21 cellular contexts compared by ENCODE assay signal in genomic region chr11:2817431-2817830, GRCh38.
DNase-seq lines count a peak whose midpoint lies in the region; ATAC-seq, FAIRE-seq and TF ChIP-seq lines count a peak whose summit lies in the region.
"Had no signal": no experiment of that assay in that cellular context is flagged by ENCODE, and none has a peak within 500 bp of the region (broad histone marks: within the 10 kb centered on the region; RNA-seq: fewer than 3 reads in every experiment).

No MANE protein-coding gene starts in this region.

- CTCF ChIA-PET in IMR-90 (lab: Yijun Ruan, JAX), result no interaction called here
- CTCF ChIA-PET in OCI-LY7 (lab: Charles Lee; ENCODE audit: unreplicated experiment), result no interaction called here

- TF ChIP-seq EP300 in gastroesophageal sphincter (IDR thresholded peaks at IDR 0.05), result no peak
- no peak for TF ChIP-seq EP300 in sigmoid colon (IDR thresholded peaks at IDR 0.05)

- peak overlapping the region; percentile 9; the same call in 1 of the 2 replicates for H4K5ac ChIP-seq in IMR-90 (ENCODE audit: low read depth, low read length)

- H2AFZ ChIP-seq in IMR-90 (replicated peaks; ENCODE audit: low read length, poor library complexity) (peak overlapping the region; percentile 16), astrocyte (ENCODE audit: low read depth, low read length) (no peak overlapping the region), OCI-LY7 (ENCODE audit: low read length) (no peak overlapping the region)

- BruUV-seq in IMR-90 (replicated peaks; lab: Mats Ljungman, UMichigan) (no TSS peak), OCI-LY7 (replicated peaks; lab: Mats Ljungman, UMichigan) (no TSS peak)

- H3K4me1 Mint-ChIP-seq in astrocyte (ENCODE audit: low read depth, unreplicated experiment), result peaks cover 4% of the 10 kb centered on the region

- FAIRE-seq in astrocyte (lab: Jason Lieb, UNC), result no peak
- FAIRE-seq: K562 had no signal

- intact Hi-C loops in IMR-90 (cut with micrococcal nuclease), result no loop called here
- intact Hi-C loops in sigmoid colon (cut with DNase I), result no loop called here
- intact Hi-C loops in OCI-LY7 (cut with micrococcal nuclease; ENCODE audit: unreplicated experiment), result no loop called here

- no peaks in the 10 kb centered on the region for H3K9me2 ChIP-seq in OCI-LY7 (ENCODE audit: insufficient read depth, low read length)

- peak overlapping the region; percentile 35; the same call in 1 of the 2 replicates for H2AK5ac ChIP-seq in IMR-90 (ENCODE audit: low read depth, low read length)

- peak overlapping the region in 1 of 2 experiments; percentile 43; a peak in 1 of 4 replicates for H4K8ac ChIP-seq in IMR-90 (ENCODE audit: low read depth in 2 of 2, low read length in 2 of 2)

- no peak overlapping the region for H3K56ac ChIP-seq in IMR-90 (ENCODE audit: extremely low read depth, insufficient read depth, low read length)

- H4K91ac ChIP-seq in IMR-90 (ENCODE audit: insufficient read depth, low read depth, low read length), result peak overlapping the region; percentile 73

- H2BK15ac ChIP-seq in IMR-90 (ENCODE audit: low read depth, low read length), result 0 out of 3 replicates have a peak overlapping the region, but pooled peaks have one; percentile 16

- dilution Hi-C loops in IMR-90 (cut with HindIII; ENCODE audit: low sequenced_read_pairs, unreplicated experiment), result no loop called here

- H3K36me3 Mint-ChIP-seq in astrocyte (ENCODE audit: low read depth, unreplicated experiment), result no peaks in the 10 kb centered on the region

- H3K23ac ChIP-seq in IMR-90 (ENCODE audit: low read depth, low read length), result no peak overlapping the region

- H3K14ac ChIP-seq in IMR-90 (replicated peaks; ENCODE audit: low read depth, low read length), result peak overlapping the region; percentile 24; the same call in 1 of the 2 replicates

- peak overlapping the region; percentile 68 for H3K18ac ChIP-seq in IMR-90 (ENCODE audit: low read depth, low read length)

- H3K9ac ChIP-seq in IMR-90 (ENCODE audit: low read depth, low read length) (no peak overlapping the region), astrocyte (ENCODE audit: low read length) (no peak overlapping the region)
- H3K9ac ChIP-seq: BLaER1 had no signal

- no peak overlapping the region for H3K27ac Mint-ChIP-seq in astrocyte (ENCODE audit: unreplicated experiment)
- H3K27ac Mint-ChIP-seq: CD4-positive, alpha-beta T cell had no signal

- H3K4me2 ChIP-seq in IMR-90 (ENCODE audit: low read depth, low read length) (peak overlapping the region; percentile 11; the same call in 1 of the 2 replicates), astrocyte (ENCODE audit: low read length) (peak overlapping the region; percentile 41), OCI-LY7 (ENCODE audit: low read length) (no peak overlapping the region)
- H3K4me2 ChIP-seq: BLaER1 had no signal

- H3K79me2 ChIP-seq in astrocyte (ENCODE audit: insufficient read depth, low read length) (no peaks in the 10 kb centered on the region), OCI-LY7 (ENCODE audit: insufficient read depth, low read depth, low read length) (no peaks in the 10 kb centered on the region)

- TF ChIP-seq RAD21 in IMR-90 (IDR thresholded peaks at IDR 0.05; ENCODE audit: low read length), result no peak

- H3K4me3 ChIP-seq in IMR-90 (ENCODE audit: insufficient read depth, low read depth, low read length) (no peak overlapping the region), astrocyte (ENCODE audit: insufficient read depth, low read depth, low read length) (no peak overlapping the region), gastroesophageal sphincter (no peak overlapping the region), sigmoid colon (no peak overlapping the region), OCI-LY7 (ENCODE audit: low read depth, low read length, poor library complexity, severe bottlenecking) (no peak overlapping the region)
- H3K4me3 ChIP-seq: BLaER1, K562, MG63 had no signal

- H2BK20ac ChIP-seq in IMR-90 (ENCODE audit: low read depth, low read length), result peak overlapping the region; percentile 85

- H3K4me1 ChIP-seq in IMR-90 (ENCODE audit: control insufficient read depth, insufficient read depth, low read length) (peaks cover 17% of the 10 kb centered on the region), astrocyte (ENCODE audit: insufficient read depth, low read length) (peaks cover 15% of the 10 kb centered on the region), gastroesophageal sphincter (peaks cover 0 to 9% (median 7%) of the 10 kb centered on the region in 3 donors), sigmoid colon (peaks cover 0 to 27% (median 24%) of the 10 kb centered on the region in 4 donors), OCI-LY7 (ENCODE audit: insufficient read depth, low read length, poor library complexity, severe bottlenecking) (no peaks in the 10 kb centered on the region)

- TF ChIP-seq POLR2A in IMR-90 (IDR thresholded peaks at IDR 0.05; ENCODE audit: low read depth, low read length) (no peak), gastroesophageal sphincter (IDR thresholded peaks at IDR 0.05) (no peak), sigmoid colon (IDR thresholded peaks at IDR 0.05) (no peak)

- no peak overlapping the region for H3K4me3 Mint-ChIP-seq in astrocyte (ENCODE audit: unreplicated experiment)
- H3K4me3 Mint-ChIP-seq: CD4-positive, alpha-beta T cell had no signal

- peaks cover 36% of the 10 kb centered on the region for H3K9me3 Mint-ChIP-seq in astrocyte (ENCODE audit: unreplicated experiment)

- in situ Hi-C loops in IMR-90 (cut with MboI; ENCODE audit: low sequenced_read_pairs), result no loop called here

- peak overlapping the region; percentile 29 for H2AK9ac ChIP-seq in IMR-90 (replicated peaks; ENCODE audit: low read depth, low read length, poor library complexity)

- H3K36me3 ChIP-seq in IMR-90 (ENCODE audit: control insufficient read depth, insufficient read depth, low read length) (no peaks in the 10 kb centered on the region), astrocyte (ENCODE audit: insufficient read depth, low read length) (no peaks in the 10 kb centered on the region), gastroesophageal sphincter (no peaks in the 10 kb centered on the region), sigmoid colon (no peaks in the 10 kb centered on the region), OCI-LY7 (ENCODE audit: insufficient read depth, low read length) (no peaks in the 10 kb centered on the region)
- H3K36me3 ChIP-seq: MG63 had no signal

- H4K20me1 ChIP-seq in IMR-90 (ENCODE audit: insufficient read depth, low read length), result no peaks in the 10 kb centered on the region
- no peaks in the 10 kb centered on the region for H4K20me1 ChIP-seq in astrocyte (ENCODE audit: insufficient read depth, low read length)
- H4K20me1 ChIP-seq in OCI-LY7 (ENCODE audit: insufficient read depth, low read length), result no peaks in the 10 kb centered on the region
- H4K20me1 ChIP-seq: BLaER1 had no signal

- H2BK120ac ChIP-seq in IMR-90 (ENCODE audit: low read depth, low read length), result peak overlapping the region; percentile 86

- H3K9me3 ChIP-seq in IMR-90 (ENCODE audit: control insufficient read depth, insufficient read depth, low read length), result peaks cover 10% of the 10 kb centered on the region
- H3K9me3 ChIP-seq in astrocyte (ENCODE audit: insufficient read depth, low read depth, low read length), result peaks cover 15% of the 10 kb centered on the region
- peaks cover 0 to 26% (median 0%) of the 10 kb centered on the region in 3 donors for H3K9me3 ChIP-seq in gastroesophageal sphincter
- H3K9me3 ChIP-seq in sigmoid colon, result peaks cover 0 to 5% (median 4%) of the 10 kb centered on the region in 4 donors
- H3K9me3 ChIP-seq in OCI-LY7 (ENCODE audit: low read length), result no peaks in the 10 kb centered on the region
- H3K9me3 ChIP-seq: MG63 had no signal

- WGBS in IMR-90 (ENCODE audit: extremely low coverage in 2 of 2, insufficient read length in 1 of 2), 2 experiments, result 74% methylated on average over 4 of the region's 6 CpGs; no CpG with 5 or more reads in 1 of the 2 experiments
- WGBS in gastroesophageal sphincter (ENCODE audit: low coverage in 1 of 2), 2 donors, result 92 to 100% methylated on average over 2 to 5 of the region's 6 CpGs
- 88 to 90% methylated on average over 6 of the region's 6 CpGs for WGBS in sigmoid colon, 2 donors

- POLR2A ChIA-PET in IMR-90 (lab: Charles Lee; ENCODE audit: unreplicated experiment) (no interaction called here), OCI-LY7 (lab: Charles Lee) (no interaction called here)

- H3K9me1 ChIP-seq in IMR-90 (ENCODE audit: insufficient read depth, low read length), result peaks cover 6% of the 10 kb centered on the region

- H2BK5ac ChIP-seq in IMR-90 (ENCODE audit: low read depth, low read length, poor library complexity, severe bottlenecking), result peak overlapping the region; percentile 2

- DNase-seq in IMR-90 (no peak), astrocyte (ENCODE audit: low read depth) (no peak), sigmoid colon (no peak), mesenteric fat pad (ENCODE audit: low spot score) (no peak), OCI-LY7 (ENCODE audit: low spot score) (no peak)
- DNase-seq: CD4-positive, alpha-beta T cell; COR-L47; DMS79 treated with DMSO at 0.1 percent for 48 hours; H7; MG63; NCI-H1417; NCI-H1694 treated with DMSO at 0.1 percent for 48 hours; NCI-H2081 treated with DMSO at 0.1 percent for 48 hours; NCI-H2171 treated with DMSO at 0.1 percent for 48 hours; NCI-H446 treated with DMSO at 0.1 percent for 48 hours; NCI-H526 treated with DMSO at 0.1 percent for 48 hours; SHP77 had no signal

- H3K27me3 ChIP-seq in IMR-90 (ENCODE audit: control insufficient read depth, insufficient read depth, low read length) (no peaks in the 10 kb centered on the region), astrocyte (ENCODE audit: insufficient read depth, low read length) (peaks cover 3% of the 10 kb centered on the region), gastroesophageal sphincter (no peaks in the 10 kb centered on the region), sigmoid colon (no peaks in the 10 kb centered on the region)
- H3K27me3 ChIP-seq: BLaER1, MG63 had no signal

- no peaks in the 10 kb centered on the region for H3K79me1 ChIP-seq in IMR-90 (ENCODE audit: low read depth in 1 of 2, low read length in 2 of 2)

- H3K4ac ChIP-seq in IMR-90 (ENCODE audit: low read depth, low read length), result peak overlapping the region; percentile 84

- H3K27ac ChIP-seq in IMR-90 (ENCODE audit: insufficient read depth, low read length), result peak overlapping the region; percentile 26; the same call in 1 of the 2 replicates
- H3K27ac ChIP-seq in astrocyte (ENCODE audit: low read depth, low read length), result no peak overlapping the region
- peak overlapping the region in 3 of 4 donors; percentile 41 to 49 (median 46) for H3K27ac ChIP-seq in gastroesophageal sphincter
- peak overlapping the region; percentile 42 to 69 (median 59) for H3K27ac ChIP-seq in sigmoid colon
- no peak overlapping the region for H3K27ac ChIP-seq in OCI-LY7 (ENCODE audit: low read depth, low read length, poor library complexity, severe bottlenecking)

- ATAC-seq in IMR-90 (ENCODE audit: low read depth) (no peak; the same call in 1 of the 2 replicates), gastroesophageal sphincter (no peak), GM18868 (IDR thresholded peaks at IDR 0.05; ENCODE audit: unreplicated experiment) (no peak)
- ATAC-seq: K562 had no signal

- no peak for TF ChIP-seq CTCF in IMR-90 (conservative IDR thresholded peaks at IDR 0.05; ENCODE audit: low read depth, low read length)
- TF ChIP-seq CTCF in astrocyte (IDR thresholded peaks at IDR 0.05; ENCODE audit: insufficient read depth, low read depth, low read length), result no peak
- TF ChIP-seq CTCF in gastroesophageal sphincter (IDR thresholded peaks at IDR 0.05), result no peak
- no peak for TF ChIP-seq CTCF in sigmoid colon (IDR thresholded peaks at IDR 0.05)
- TF ChIP-seq CTCF in OCI-LY7 (conservative IDR thresholded peaks at IDR 0.05; ENCODE audit: low read length), result no peak

- H3K27me3 Mint-ChIP-seq in astrocyte (ENCODE audit: low read depth, unreplicated experiment), result peaks cover 37% of the 10 kb centered on the region
- H3K27me3 Mint-ChIP-seq: CD4-positive, alpha-beta T cell had no signal

Comparison
In these comparisons a context has a peak if more than half of its experiments do, and no peak if none do; other contexts are left out.
1. H3K27ac ChIP-seq: peak in IMR-90 (single experiment), gastroesophageal sphincter (3 of 4) and sigmoid colon (4 of 4); none in astrocyte (single experiment) and OCI-LY7 (single experiment).